2 cellular contexts compared by ENCODE assay signal in the genomic region with DNA sequence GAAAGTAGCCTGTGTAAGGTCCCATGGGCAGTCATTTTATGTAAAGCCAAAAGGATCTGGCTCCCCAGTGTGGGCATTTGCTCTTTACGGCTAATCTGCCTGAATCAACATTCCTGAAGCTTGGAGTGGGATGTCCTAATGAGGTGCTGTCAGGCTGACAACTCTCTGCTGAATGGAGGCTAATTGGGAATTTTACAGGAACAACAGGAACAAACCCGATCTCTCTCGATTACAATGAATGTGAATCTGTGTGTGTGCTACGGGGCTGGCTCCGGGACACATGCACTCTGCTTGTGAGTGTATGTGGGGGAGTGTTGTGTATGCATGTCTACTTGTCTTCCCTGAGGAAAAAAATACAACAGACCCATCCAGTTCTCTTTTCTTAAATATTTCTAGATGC.
TF ChIP-seq lines count a peak whose summit lies in the region.

No MANE protein-coding gene starts in this region.

TF ChIP-seq in GM23338, 12 proteins besides CTCF, POLR2A, EP300 and RAD21 (continued from another document):
- TF ChIP-seq ZNF331 (CRISPR knock-in tag; IDR thresholded peaks at IDR 0.05; ENCODE audit: low read depth) = no peak
- no peak for TF ChIP-seq NANOG (IDR thresholded peaks at IDR 0.05; ENCODE audit: borderline replicate concordance)
- TF ChIP-seq POLR2AphosphoS5 (IDR thresholded peaks at IDR 0.05; ENCODE audit: low read depth) = no peak
- TF ChIP-seq, protein P1, sequence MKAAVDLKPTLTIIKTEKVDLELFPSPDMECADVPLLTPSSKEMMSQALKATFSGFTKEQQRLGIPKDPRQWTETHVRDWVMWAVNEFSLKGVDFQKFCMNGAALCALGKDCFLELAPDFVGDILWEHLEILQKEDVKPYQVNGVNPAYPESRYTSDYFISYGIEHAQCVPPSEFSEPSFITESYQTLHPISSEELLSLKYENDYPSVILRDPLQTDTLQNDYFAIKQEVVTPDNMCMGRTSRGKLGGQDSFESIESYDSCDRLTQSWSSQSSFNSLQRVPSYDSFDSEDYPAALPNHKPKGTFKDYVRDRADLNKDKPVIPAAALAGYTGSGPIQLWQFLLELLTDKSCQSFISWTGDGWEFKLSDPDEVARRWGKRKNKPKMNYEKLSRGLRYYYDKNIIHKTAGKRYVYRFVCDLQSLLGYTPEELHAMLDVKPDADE (IDR thresholded peaks at IDR 0.05) = no peak
- TF ChIP-seq, protein P2, sequence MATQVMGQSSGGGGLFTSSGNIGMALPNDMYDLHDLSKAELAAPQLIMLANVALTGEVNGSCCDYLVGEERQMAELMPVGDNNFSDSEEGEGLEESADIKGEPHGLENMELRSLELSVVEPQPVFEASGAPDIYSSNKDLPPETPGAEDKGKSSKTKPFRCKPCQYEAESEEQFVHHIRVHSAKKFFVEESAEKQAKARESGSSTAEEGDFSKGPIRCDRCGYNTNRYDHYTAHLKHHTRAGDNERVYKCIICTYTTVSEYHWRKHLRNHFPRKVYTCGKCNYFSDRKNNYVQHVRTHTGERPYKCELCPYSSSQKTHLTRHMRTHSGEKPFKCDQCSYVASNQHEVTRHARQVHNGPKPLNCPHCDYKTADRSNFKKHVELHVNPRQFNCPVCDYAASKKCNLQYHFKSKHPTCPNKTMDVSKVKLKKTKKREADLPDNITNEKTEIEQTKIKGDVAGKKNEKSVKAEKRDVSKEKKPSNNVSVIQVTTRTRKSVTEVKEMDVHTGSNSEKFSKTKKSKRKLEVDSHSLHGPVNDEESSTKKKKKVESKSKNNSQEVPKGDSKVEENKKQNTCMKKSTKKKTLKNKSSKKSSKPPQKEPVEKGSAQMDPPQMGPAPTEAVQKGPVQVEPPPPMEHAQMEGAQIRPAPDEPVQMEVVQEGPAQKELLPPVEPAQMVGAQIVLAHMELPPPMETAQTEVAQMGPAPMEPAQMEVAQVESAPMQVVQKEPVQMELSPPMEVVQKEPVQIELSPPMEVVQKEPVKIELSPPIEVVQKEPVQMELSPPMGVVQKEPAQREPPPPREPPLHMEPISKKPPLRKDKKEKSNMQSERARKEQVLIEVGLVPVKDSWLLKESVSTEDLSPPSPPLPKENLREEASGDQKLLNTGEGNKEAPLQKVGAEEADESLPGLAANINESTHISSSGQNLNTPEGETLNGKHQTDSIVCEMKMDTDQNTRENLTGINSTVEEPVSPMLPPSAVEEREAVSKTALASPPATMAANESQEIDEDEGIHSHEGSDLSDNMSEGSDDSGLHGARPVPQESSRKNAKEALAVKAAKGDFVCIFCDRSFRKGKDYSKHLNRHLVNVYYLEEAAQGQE (IDR thresholded peaks at IDR 0.05; ENCODE audit: unreplicated experiment) = no peak
- TF ChIP-seq ZNF114 (CRISPR knock-in tag; IDR thresholded peaks at IDR 0.05) = no peak
- TF ChIP-seq EZH2 (IDR thresholded peaks at IDR 0.05; ENCODE audit: low read depth, unreplicated experiment) = no peak
- no peak for TF ChIP-seq STAT1 (IDR thresholded peaks at IDR 0.05; ENCODE audit: unreplicated experiment)
- TF ChIP-seq, protein P3, sequence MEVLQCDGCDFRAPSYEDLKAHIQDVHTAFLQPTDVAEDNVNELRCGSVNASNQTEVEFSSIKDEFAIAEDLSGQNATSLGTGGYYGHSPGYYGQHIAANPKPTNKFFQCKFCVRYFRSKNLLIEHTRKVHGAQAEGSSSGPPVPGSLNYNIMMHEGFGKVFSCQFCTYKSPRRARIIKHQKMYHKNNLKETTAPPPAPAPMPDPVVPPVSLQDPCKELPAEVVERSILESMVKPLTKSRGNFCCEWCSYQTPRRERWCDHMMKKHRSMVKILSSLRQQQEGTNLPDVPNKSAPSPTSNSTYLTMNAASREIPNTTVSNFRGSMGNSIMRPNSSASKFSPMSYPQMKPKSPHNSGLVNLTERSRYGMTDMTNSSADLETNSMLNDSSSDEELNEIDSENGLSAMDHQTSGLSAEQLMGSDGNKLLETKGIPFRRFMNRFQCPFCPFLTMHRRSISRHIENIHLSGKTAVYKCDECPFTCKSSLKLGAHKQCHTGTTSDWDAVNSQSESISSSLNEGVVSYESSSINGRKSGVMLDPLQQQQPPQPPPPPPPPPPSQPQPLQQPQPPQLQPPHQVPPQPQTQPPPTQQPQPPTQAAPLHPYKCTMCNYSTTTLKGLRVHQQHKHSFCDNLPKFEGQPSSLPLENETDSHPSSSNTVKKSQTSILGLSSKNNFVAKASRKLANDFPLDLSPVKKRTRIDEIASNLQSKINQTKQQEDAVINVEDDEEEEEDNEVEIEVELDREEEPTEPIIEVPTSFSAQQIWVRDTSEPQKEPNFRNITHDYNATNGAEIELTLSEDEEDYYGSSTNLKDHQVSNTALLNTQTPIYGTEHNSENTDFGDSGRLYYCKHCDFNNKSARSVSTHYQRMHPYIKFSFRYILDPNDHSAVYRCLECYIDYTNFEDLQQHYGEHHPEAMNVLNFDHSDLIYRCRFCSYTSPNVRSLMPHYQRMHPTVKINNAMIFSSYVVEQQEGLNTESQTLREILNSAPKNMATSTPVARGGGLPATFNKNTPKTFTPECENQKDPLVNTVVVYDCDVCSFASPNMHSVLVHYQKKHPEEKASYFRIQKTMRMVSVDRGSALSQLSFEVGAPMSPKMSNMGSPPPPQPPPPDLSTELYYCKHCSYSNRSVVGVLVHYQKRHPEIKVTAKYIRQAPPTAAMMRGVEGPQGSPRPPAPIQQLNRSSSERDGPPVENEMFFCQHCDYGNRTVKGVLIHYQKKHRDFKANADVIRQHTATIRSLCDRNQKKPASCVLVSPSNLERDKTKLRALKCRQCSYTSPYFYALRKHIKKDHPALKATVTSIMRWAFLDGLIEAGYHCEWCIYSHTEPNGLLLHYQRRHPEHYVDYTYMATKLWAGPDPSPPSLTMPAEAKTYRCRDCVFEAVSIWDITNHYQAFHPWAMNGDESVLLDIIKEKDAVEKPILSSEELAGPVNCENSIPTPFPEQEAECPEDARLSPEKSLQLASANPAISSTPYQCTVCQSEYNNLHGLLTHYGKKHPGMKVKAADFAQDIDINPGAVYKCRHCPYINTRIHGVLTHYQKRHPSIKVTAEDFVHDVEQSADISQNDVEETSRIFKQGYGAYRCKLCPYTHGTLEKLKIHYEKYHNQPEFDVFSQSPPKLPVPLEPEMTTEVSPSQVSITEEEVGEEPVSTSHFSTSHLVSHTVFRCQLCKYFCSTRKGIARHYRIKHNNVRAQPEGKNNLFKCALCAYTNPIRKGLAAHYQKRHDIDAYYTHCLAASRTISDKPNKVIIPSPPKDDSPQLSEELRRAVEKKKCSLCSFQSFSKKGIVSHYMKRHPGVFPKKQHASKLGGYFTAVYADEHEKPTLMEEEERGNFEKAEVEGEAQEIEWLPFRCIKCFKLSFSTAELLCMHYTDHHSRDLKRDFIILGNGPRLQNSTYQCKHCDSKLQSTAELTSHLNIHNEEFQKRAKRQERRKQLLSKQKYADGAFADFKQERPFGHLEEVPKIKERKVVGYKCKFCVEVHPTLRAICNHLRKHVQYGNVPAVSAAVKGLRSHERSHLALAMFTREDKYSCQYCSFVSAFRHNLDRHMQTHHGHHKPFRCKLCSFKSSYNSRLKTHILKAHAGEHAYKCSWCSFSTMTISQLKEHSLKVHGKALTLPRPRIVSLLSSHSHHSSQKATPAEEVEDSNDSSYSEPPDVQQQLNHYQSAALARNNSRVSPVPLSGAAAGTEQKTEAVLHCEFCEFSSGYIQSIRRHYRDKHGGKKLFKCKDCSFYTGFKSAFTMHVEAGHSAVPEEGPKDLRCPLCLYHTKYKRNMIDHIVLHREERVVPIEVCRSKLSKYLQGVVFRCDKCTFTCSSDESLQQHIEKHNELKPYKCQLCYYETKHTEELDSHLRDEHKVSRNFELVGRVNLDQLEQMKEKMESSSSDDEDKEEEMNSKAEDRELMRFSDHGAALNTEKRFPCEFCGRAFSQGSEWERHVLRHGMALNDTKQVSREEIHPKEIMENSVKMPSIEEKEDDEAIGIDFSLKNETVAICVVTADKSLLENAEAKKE (CRISPR knock-in tag; IDR thresholded peaks at IDR 0.05) = no peak

TF ChIP-seq in neural cell, 6 proteins besides CTCF, POLR2A, EP300 and RAD21 (continued from another document):
- TF ChIP-seq, protein P2 (IDR thresholded peaks at IDR 0.05; ENCODE audit: borderline replicate concordance) = peak; percentile 93
